25 cellular contexts compared by ENCODE assay signal in genomic region chr9:74173284-74173683, GRCh38.
DNase-seq lines count a peak whose midpoint lies in the region; ATAC-seq, FAIRE-seq and TF ChIP-seq lines count a peak whose summit lies in the region.
"Had no signal": no experiment of that assay in that cellular context is flagged by ENCODE, and none has a peak within 500 bp of the region (broad histone marks: within the 10 kb centered on the region; RNA-seq: fewer than 3 reads in every experiment).

No MANE protein-coding gene starts in this region.

- CTCF ChIA-PET in A549 (lab: Yijun Ruan, JAX): no interaction called here
- CTCF ChIA-PET in GM10248 (lab: Yijun Ruan, JAX): no interaction called here
- CTCF ChIA-PET in activated naive CD4-positive, alpha-beta T cell treated with anti-CD3 and anti-CD28 coated beads, Interleukin-2, amount 10 ng/mL, durations not matched to agents 7 days and 5 days (lab: Charles Lee): interaction anchor here (0.6 kb wide), 1 partner anchor 767 kb away, joined by 3 read pairs; no protein-coding TSS in a partner anchor

- TF ChIP-seq CTCF in A549 (IDR thresholded peaks at IDR 0.05) (no peak), GM10248 (IDR thresholded peaks at IDR 0.05; ENCODE audit: control extremely low read depth, extremely low read depth, low read depth, missing control alignments) (no peak), WERI-Rb-1 (IDR thresholded peaks at IDR 0.05; ENCODE audit: low read depth, low read length) (no peak)

- no peak overlapping the region for H3K27ac Mint-ChIP-seq in activated naive CD4-positive, alpha-beta T cell treated with anti-CD3 and anti-CD28 coated beads, Interleukin-2, amount 10 ng/mL, durations not matched to agents 7 days and 5 days
- H3K27ac Mint-ChIP-seq: CD4-positive, CD25-positive, alpha-beta regulatory T cell had no signal

- H3K4me2 ChIP-seq in A549: no peak overlapping the region

- no peak for TF ChIP-seq RAD21 in A549 (conservative IDR thresholded peaks at IDR 0.05 in 1 of 2, IDR thresholded peaks at IDR 0.05 in 1 of 2)

- H3K27me3 ChIP-seq in WERI-Rb-1 (ENCODE audit: insufficient read depth, low read depth, severe bottlenecking): no peaks in the 10 kb centered on the region
- H3K27me3 ChIP-seq: vagina had no signal

- DNase-seq in A549 (ENCODE audit: low read depth in 1 of 2, low spot score in 1 of 2): no peak
- no peak for DNase-seq in SHP77 treated with DMSO at 0.1 percent for 48 hours (lab: John Stamatoyannopoulos, UW)
- no peak for DNase-seq in GM10248 (ENCODE audit: extremely low spot score)
- no peak for DNase-seq in activated naive CD4-positive, alpha-beta T cell treated with anti-CD3 and anti-CD28 coated beads, Interleukin-2, amount 10 ng/mL, durations not matched to agents 7 days and 5 days
- DNase-seq in WERI-Rb-1: no peak
- DNase-seq: ACHN; activated CD8-positive, alpha-beta memory T cell treated with anti-CD3 and anti-CD28 coated beads, Interleukin-2, amount 50 U/mL, for 48 hours; activated effector memory CD4-positive, alpha-beta T cell treated with anti-CD3 and anti-CD28 coated beads, Interleukin-2, amount 50 U/mL, for 16 hours; CD4-positive, CD25-positive, alpha-beta regulatory T cell; DMS153; foreskin fibroblast; hippocampal formation; islet precursor cell; lower lobe of right lung; NCI-H1105; NCI-H2107; NCI-H510A treated with DMSO at 0.1 percent for 48 hours; occipital lobe; substantia nigra; SW 1271 had no signal

- ATAC-seq in A549 (no peak), GM18870 (IDR thresholded peaks at IDR 0.05; ENCODE audit: unreplicated experiment) (peak; percentile 19), GM21825 (IDR thresholded peaks at IDR 0.05; ENCODE audit: unreplicated experiment) (peak; percentile 39), HG03432 (IDR thresholded peaks at IDR 0.05; ENCODE audit: unreplicated experiment) (peak; percentile 50)
- ATAC-seq: lower lobe of right lung had no signal

- 8% methylated on average over 5 of the region's 5 CpGs for WGBS in A549 (ENCODE audit: missing lambda C conversion rate)

- no peaks in the 10 kb centered on the region for H3K36me3 Mint-ChIP-seq in activated naive CD4-positive, alpha-beta T cell treated with anti-CD3 and anti-CD28 coated beads, Interleukin-2, amount 10 ng/mL, durations not matched to agents 7 days and 5 days
- H3K36me3 Mint-ChIP-seq: CD4-positive, CD25-positive, alpha-beta regulatory T cell had no signal

- peaks cover 7% of the 10 kb centered on the region for H3K9me3 Mint-ChIP-seq in activated naive CD4-positive, alpha-beta T cell treated with anti-CD3 and anti-CD28 coated beads, Interleukin-2, amount 10 ng/mL, durations not matched to agents 7 days and 5 days

- no peaks in the 10 kb centered on the region for H3K4me1 ChIP-seq in A549
- H3K4me1 ChIP-seq: lower lobe of right lung, vagina had no signal

- TF ChIP-seq EP300 in A549 (IDR thresholded peaks at IDR 0.05): no peak

- H3K4me3 Mint-ChIP-seq in activated naive CD4-positive, alpha-beta T cell treated with anti-CD3 and anti-CD28 coated beads, Interleukin-2, amount 10 ng/mL, durations not matched to agents 7 days and 5 days: no peak overlapping the region
- H3K4me3 Mint-ChIP-seq: CD4-positive, CD25-positive, alpha-beta regulatory T cell had no signal

- H3K36me3 ChIP-seq in WERI-Rb-1: no peaks in the 10 kb centered on the region
- H3K36me3 ChIP-seq: lower lobe of right lung, vagina had no signal

- no peak for FAIRE-seq in A549 (lab: Jason Lieb, UNC)
- FAIRE-seq: bronchial epithelial cell had no signal

- H3K9me3 ChIP-seq in A549 (no peaks in the 10 kb centered on the region), WERI-Rb-1 (ENCODE audit: severe bottlenecking) (no peaks in the 10 kb centered on the region)
- H3K9me3 ChIP-seq: lower lobe of right lung, vagina had no signal

- POLR2A ChIA-PET in A549 (lab: Yijun Ruan, JAX) (no interaction called here), GM10248 (lab: Yijun Ruan, JAX) (no interaction called here)

- H3K4me1 Mint-ChIP-seq in activated naive CD4-positive, alpha-beta T cell treated with anti-CD3 and anti-CD28 coated beads, Interleukin-2, amount 10 ng/mL, durations not matched to agents 7 days and 5 days: no peaks in the 10 kb centered on the region
- H3K4me1 Mint-ChIP-seq: CD4-positive, CD25-positive, alpha-beta regulatory T cell had no signal

- no peaks in the 10 kb centered on the region for H3K27me3 Mint-ChIP-seq in activated naive CD4-positive, alpha-beta T cell treated with anti-CD3 and anti-CD28 coated beads, Interleukin-2, amount 10 ng/mL, durations not matched to agents 7 days and 5 days

- TF ChIP-seq POLR2A in A549 (IDR thresholded peaks at IDR 0.05; ENCODE audit: low read length): no peak

- H3K27ac ChIP-seq in A549 (no peak overlapping the region), WERI-Rb-1 (no peak overlapping the region)
- H3K27ac ChIP-seq: lower lobe of right lung, vagina had no signal

- H3K4me3 ChIP-seq in A549 (no peak overlapping the region), WERI-Rb-1 (ENCODE audit: low read depth, low read length) (no peak overlapping the region)
- H3K4me3 ChIP-seq: lower lobe of right lung, vagina had no signal

TF ChIP-seq in A549, 52 proteins besides CTCF, POLR2A, EP300 and RAD21:
- TF ChIP-seq E2F6 (IDR thresholded peaks at IDR 0.05; ENCODE audit: borderline replicate concordance, low read depth) (no peak), BHLHE40 (IDR thresholded peaks at IDR 0.05; ENCODE audit: low read depth, low read length) (no peak), HES2 (IDR thresholded peaks at IDR 0.05) (no peak), ATOH8 (CRISPR knock-in tag; IDR thresholded peaks at IDR 0.05; ENCODE audit: low read depth) (no peak), USF2 (IDR thresholded peaks at IDR 0.05) (peak; percentile 35), HEYL (CRISPR knock-in tag; IDR thresholded peaks at IDR 0.05) (no peak), MAFK (IDR thresholded peaks at IDR 0.05; ENCODE audit: partially characterized antibody) (no peak)

Comparison
In these comparisons a context has a peak if more than half of its experiments do, and no peak if none do; other contexts are left out.
1. ATAC-seq: peak in GM18870 (single experiment), GM21825 (single experiment) and HG03432 (single experiment); none in A549 (0 of 2).